Comparison of ENCODE assay signal across 21 cellular contexts in genomic region chr4:39685990-39686389, GRCh38.
"Had no signal": no experiment of that assay in that cellular context is flagged by ENCODE, and none has a peak within 500 bp of the region (broad histone marks: within the 10 kb centered on the region; RNA-seq: fewer than 3 reads in every experiment).

No MANE protein-coding gene starts in this region.

- DNase-seq: colonic mucosa; cortex of kidney; effector CD4-positive, alpha-beta T cell; effector memory CD4-positive, alpha-beta T cell; foreskin keratinocyte; heart left ventricle; left cardiac atrium; left lung; left ventricle myocardium superior; lower lobe of right lung; mesenchymal stem cell; midbrain; naive thymus-derived CD4-positive, alpha-beta T cell had no signal

- H3K27ac ChIP-seq: colonic mucosa, esophagus muscularis mucosa, foreskin keratinocyte, gastroesophageal sphincter, heart left ventricle, hepatocyte, left lung, lower lobe of right lung had no signal

- H3K4me2 ChIP-seq: hepatocyte had no signal

- H3K4me1 ChIP-seq: colonic mucosa, esophagus muscularis mucosa, foreskin keratinocyte, gastroesophageal sphincter, lower lobe of right lung had no signal

- H3K36me3 Mint-ChIP-seq: naive thymus-derived CD4-positive, alpha-beta T cell had no signal

- H3K27me3 ChIP-seq: colonic mucosa, esophagus muscularis mucosa, foreskin keratinocyte, gastroesophageal sphincter, heart left ventricle, hepatocyte, left lung had no signal

- H3K9me3 ChIP-seq: colonic mucosa, esophagus muscularis mucosa, gastroesophageal sphincter, heart left ventricle, left lung, lower lobe of right lung had no signal

- H3K9me3 Mint-ChIP-seq: dendritic cell treated with granulocyte-macrophage colony-stimulating factor and Interleukin-4, amounts not matched to agents 40 ng/mL and 50 ng/mL, for 4 days; naive thymus-derived CD4-positive, alpha-beta T cell had no signal

- FAIRE-seq: endothelial cell of umbilical vein, frontal cortex, islet of Langerhans, keratinocyte had no signal

- H3K4me3 Mint-ChIP-seq: dendritic cell treated with granulocyte-macrophage colony-stimulating factor and Interleukin-4, amounts not matched to agents 40 ng/mL and 50 ng/mL, for 4 days; naive thymus-derived CD4-positive, alpha-beta T cell had no signal

- H3K27me3 Mint-ChIP-seq: dendritic cell treated with granulocyte-macrophage colony-stimulating factor and Interleukin-4, amounts not matched to agents 40 ng/mL and 50 ng/mL, for 4 days; naive thymus-derived CD4-positive, alpha-beta T cell had no signal

- H3K36me3 ChIP-seq: colonic mucosa, esophagus muscularis mucosa, gastroesophageal sphincter, heart left ventricle, left lung, lower lobe of right lung had no signal

- H3K4me3 ChIP-seq: colonic mucosa, esophagus muscularis mucosa, gastroesophageal sphincter, heart left ventricle, hepatocyte, left lung, lower lobe of right lung had no signal

- ATAC-seq: foreskin keratinocyte; gastroesophageal sphincter; heart left ventricle; left cardiac atrium; left lung; left ventricle myocardium superior; lower lobe of right lung; naive thymus-derived CD4-positive, alpha-beta T cell had no signal

- H3K79me2 ChIP-seq: hepatocyte had no signal

- H3K27ac Mint-ChIP-seq: dendritic cell treated with granulocyte-macrophage colony-stimulating factor and Interleukin-4, amounts not matched to agents 40 ng/mL and 50 ng/mL, for 4 days; naive thymus-derived CD4-positive, alpha-beta T cell had no signal
